ENCODE assay signal across 2 cellular contexts in the genomic region with DNA sequence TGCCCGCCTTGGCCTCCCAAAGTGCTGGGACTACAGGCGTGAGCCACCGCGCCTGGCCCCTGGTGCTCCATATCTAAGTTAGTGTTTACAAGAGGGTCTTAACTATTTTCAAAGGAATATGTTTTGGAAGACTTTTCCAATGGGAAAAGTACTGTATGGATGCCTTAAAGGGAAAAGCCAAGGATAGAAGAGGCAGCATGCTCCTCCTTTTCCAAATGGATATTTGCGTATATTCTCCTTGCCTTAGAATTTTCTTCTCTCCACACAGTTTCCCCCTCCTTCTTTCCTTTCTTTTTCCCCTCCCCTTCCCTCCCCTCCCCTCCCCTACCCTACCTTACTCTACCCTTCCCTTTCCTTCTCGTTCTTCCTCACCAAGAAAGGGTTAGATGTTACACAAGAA.
TF ChIP-seq lines count a peak whose summit lies in the region.

No MANE protein-coding gene starts in this region.

TF ChIP-seq in HepG2, 621 proteins besides CTCF, POLR2A, EP300 and RAD21:
- TF ChIP-seq PHF8 (CRISPR knock-in tag; IDR thresholded peaks at IDR 0.05) (no peak), IKZF4 (CRISPR knock-in tag; IDR thresholded peaks at IDR 0.05; ENCODE audit: borderline replicate concordance, low read depth, not compliant biosample characterization) (no peak), FOXK2 (IDR thresholded peaks at IDR 0.05) (no peak), HNRNPK (IDR thresholded peaks at IDR 0.05; ENCODE audit: low read depth, low read length, poor library complexity, severe bottlenecking) (peak; percentile 97)
- TF ChIP-seq, protein P1, sequence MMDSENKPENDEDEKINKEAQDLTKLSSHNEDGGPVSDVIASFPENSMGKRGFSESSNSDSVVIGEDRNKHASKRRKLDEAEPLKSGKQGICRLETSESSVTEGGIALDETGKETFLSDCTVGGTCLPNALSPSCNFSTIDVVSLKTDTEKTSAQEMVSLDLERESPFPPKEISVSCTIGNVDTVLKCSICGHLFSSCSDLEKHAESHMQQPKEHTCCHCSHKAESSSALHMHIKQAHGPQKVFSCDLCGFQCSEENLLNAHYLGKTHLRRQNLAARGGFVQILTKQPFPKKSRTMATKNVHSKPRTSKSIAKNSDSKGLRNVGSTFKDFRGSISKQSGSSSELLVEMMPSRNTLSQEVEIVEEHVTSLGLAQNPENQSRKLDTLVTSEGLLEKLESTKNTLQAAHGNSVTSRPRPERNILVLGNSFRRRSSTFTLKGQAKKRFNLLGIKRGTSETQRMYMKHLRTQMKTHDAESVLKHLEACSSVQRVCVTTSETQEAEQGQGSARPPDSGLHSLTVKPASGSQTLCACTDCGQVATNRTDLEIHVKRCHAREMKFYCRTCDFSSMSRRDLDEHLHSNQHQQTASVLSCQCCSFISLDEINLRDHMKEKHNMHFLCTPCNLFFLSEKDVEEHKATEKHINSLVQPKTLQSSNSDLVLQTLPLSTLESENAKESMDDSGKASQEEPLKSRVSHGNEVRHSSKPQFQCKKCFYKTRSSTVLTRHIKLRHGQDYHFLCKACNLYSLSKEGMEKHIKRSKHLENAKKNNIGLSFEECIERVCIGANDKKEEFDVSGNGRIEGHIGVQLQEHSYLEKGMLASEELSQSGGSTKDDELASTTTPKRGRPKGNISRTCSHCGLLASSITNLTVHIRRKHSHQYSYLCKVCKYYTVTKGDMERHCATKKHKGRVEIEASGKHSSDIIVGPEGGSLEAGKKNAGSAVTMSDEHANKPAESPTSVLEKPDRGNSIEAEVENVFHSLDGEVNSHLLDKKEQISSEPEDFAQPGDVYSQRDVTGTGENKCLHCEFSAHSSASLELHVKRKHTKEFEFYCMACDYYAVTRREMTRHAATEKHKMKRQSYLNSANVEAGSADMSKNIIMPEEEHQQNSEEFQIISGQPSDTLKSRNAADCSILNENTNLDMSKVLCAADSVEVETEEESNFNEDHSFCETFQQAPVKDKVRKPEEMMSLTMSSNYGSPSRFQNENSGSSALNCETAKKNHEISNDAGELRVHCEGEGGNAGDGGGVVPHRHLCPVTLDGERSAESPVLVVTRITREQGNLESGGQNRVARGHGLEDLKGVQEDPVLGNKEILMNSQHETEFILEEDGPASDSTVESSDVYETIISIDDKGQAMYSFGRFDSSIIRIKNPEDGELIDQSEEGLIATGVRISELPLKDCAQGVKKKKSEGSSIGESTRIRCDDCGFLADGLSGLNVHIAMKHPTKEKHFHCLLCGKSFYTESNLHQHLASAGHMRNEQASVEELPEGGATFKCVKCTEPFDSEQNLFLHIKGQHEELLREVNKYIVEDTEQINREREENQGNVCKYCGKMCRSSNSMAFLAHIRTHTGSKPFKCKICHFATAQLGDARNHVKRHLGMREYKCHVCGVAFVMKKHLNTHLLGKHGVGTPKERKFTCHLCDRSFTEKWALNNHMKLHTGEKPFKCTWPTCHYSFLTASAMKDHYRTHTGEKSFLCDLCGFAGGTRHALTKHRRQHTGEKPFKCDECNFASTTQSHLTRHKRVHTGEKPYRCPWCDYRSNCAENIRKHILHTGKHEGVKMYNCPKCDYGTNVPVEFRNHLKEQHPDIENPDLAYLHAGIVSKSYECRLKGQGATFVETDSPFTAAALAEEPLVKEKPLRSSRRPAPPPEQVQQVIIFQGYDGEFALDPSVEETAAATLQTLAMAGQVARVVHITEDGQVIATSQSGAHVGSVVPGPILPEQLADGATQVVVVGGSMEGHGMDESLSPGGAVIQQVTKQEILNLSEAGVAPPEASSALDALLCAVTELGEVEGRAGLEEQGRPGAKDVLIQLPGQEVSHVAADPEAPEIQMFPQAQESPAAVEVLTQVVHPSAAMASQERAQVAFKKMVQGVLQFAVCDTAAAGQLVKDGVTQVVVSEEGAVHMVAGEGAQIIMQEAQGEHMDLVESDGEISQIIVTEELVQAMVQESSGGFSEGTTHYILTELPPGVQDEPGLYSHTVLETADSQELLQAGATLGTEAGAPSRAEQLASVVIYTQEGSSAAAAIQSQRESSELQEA (CRISPR knock-in tag; IDR thresholded peaks at IDR 0.05; ENCODE audit: not compliant biosample characterization) = no peak
- TF ChIP-seq, protein P2, sequence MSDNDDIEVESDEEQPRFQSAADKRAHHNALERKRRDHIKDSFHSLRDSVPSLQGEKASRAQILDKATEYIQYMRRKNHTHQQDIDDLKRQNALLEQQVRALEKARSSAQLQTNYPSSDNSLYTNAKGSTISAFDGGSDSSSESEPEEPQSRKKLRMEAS (IDR thresholded peaks at IDR 0.05) = no peak
- TF ChIP-seq, protein P3, sequence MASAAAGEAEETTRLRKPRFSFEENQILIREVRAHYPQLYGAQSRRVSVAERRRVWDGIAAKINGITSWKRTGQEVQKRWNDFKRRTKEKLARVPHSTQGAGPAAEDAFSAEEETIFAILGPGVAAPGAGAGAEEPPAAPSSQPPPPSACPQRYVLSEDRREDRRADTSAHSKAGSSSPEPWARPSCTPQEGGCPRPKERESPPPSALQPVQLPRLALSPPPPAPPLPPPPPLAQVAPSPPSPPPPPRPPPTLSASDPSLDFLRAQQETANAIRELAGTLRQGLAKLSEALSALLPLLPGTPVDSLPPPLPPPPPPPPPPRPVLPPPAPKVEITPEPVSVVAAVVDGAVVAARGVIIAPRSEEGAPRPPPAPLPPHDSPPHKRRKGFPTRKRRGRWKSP (CRISPR knock-in tag; IDR thresholded peaks at IDR 0.05) = no peak

TF ChIP-seq in K562, 482 proteins besides CTCF, POLR2A, EP300 and RAD21:
- peak; percentile 43 for TF ChIP-seq HNRNPK (IDR thresholded peaks at IDR 0.05; ENCODE audit: low read depth, low read length, poor library complexity, severe bottlenecking)
- no peak for TF ChIP-seq GATAD2B (IDR thresholded peaks at IDR 0.05; ENCODE audit: borderline replicate concordance)
